In genomic region chr1:182357177-182357576, GRCh38 we compare ENCODE assay signal across 30 cellular contexts. TPM values are rescaled to one million over a fixed set of nuclear protein-coding genes. Genes with fewer than 3 reads are reported as not detected.
DNase-seq lines count a peak whose midpoint lies in the region; ATAC-seq and TF ChIP-seq lines count a peak whose summit lies in the region.
"Had no signal": no experiment of that assay in that cellular context is flagged by ENCODE, and none has a peak within 500 bp of the region (broad histone marks: within the 10 kb centered on the region; RNA-seq: fewer than 3 reads in every experiment).

No MANE protein-coding gene starts in this region.

- no peak overlapping the region for H3K18ac ChIP-seq in mesendoderm (ENCODE audit: low read length)

- H4K5ac ChIP-seq in mesendoderm (ENCODE audit: low read length): no peak overlapping the region

- TF ChIP-seq CTCF in DND-41 (IDR thresholded peaks at IDR 0.05; ENCODE audit: borderline replicate concordance, extremely low read depth, low read length, poor library complexity, severe bottlenecking) (no peak), foreskin fibroblast (IDR thresholded peaks at IDR 0.05; ENCODE audit: low read depth, low read length) (no peak)
- no peak for TF ChIP-seq CTCF in CD4-positive, alpha-beta T cell (IDR thresholded peaks at IDR 0.05)

- intact Hi-C loops in CD4-positive, alpha-beta T cell (cut with DNase I, micrococcal nuclease): no loop called here

- no peaks in the 10 kb centered on the region for H3K4me1 ChIP-seq in DND-41 (ENCODE audit: insufficient read depth, low read length)
- H3K4me1 ChIP-seq in mesendoderm (ENCODE audit: control insufficient read depth, low read depth, low read length): no peaks in the 10 kb centered on the region
- H3K4me1 ChIP-seq: esophagus squamous epithelium, left lung, prostate gland had no signal

- no peak overlapping the region for H3K56ac ChIP-seq in mesendoderm (ENCODE audit: low read length)

- no peak overlapping the region for H3K4me3 ChIP-seq in DND-41 (ENCODE audit: low read depth in 1 of 2, low read length in 2 of 2)
- no peak overlapping the region for H3K4me3 ChIP-seq in mesendoderm (ENCODE audit: low read length)
- H3K4me3 ChIP-seq in foreskin fibroblast (ENCODE audit: low read depth in 1 of 2, low read length in 2 of 2): no peak overlapping the region
- H3K4me3 ChIP-seq: esophagus squamous epithelium, left lung, prostate gland, thoracic aorta had no signal

- no peak overlapping the region for H3K27ac Mint-ChIP-seq in CD4-positive, alpha-beta T cell
- H3K27ac Mint-ChIP-seq: activated naive CD8-positive, alpha-beta T cell treated with anti-CD3 and anti-CD28 coated beads, Interleukin-2, amount 50 U/mL, for 24 hours; CD4-positive, alpha-beta memory T cell; dendritic cell treated with granulocyte-macrophage colony-stimulating factor and Interleukin-4, amounts not matched to agents 40 ng/mL and 50 ng/mL, for 4 days; stimulated activated naive CD8-positive, alpha-beta T cell treated with anti-CD3 and anti-CD28 coated beads, Interleukin-15, Interleukin-2, amounts not matched to agents 100 ng/mL and 50 ng/mL, for 24 hours had no signal

- H2AK5ac ChIP-seq in mesendoderm (ENCODE audit: low read length): no peak overlapping the region

- H3K36me3 ChIP-seq in DND-41 (ENCODE audit: insufficient read depth, low read length): no peaks in the 10 kb centered on the region
- no peaks in the 10 kb centered on the region for H3K36me3 ChIP-seq in mesendoderm (ENCODE audit: control insufficient read depth, insufficient read depth, low read length)
- H3K36me3 ChIP-seq: esophagus squamous epithelium, left lung, prostate gland, thoracic aorta had no signal

- no peaks in the 10 kb centered on the region for H3K9me3 Mint-ChIP-seq in CD4-positive, alpha-beta T cell
- H3K9me3 Mint-ChIP-seq: activated naive CD8-positive, alpha-beta T cell treated with anti-CD3 and anti-CD28 coated beads, Interleukin-2, amount 50 U/mL, for 24 hours; CD4-positive, alpha-beta memory T cell; dendritic cell treated with granulocyte-macrophage colony-stimulating factor and Interleukin-4, amounts not matched to agents 40 ng/mL and 50 ng/mL, for 4 days; stimulated activated naive CD8-positive, alpha-beta T cell treated with anti-CD3 and anti-CD28 coated beads, Interleukin-15, Interleukin-2, amounts not matched to agents 100 ng/mL and 50 ng/mL, for 24 hours had no signal

- peak; percentile 47; the same call in 1 of the 3 replicates for ATAC-seq in DND-41 (ENCODE audit: insufficient read depth, low read depth)
- ATAC-seq in CD4-positive, alpha-beta T cell (ENCODE audit: poor library complexity): no peak
- ATAC-seq: activated naive CD8-positive, alpha-beta T cell treated with anti-CD3 and anti-CD28 coated beads, Interleukin-2, amount 50 U/mL, for 24 hours; left lung had no signal

- H3K27ac ChIP-seq in DND-41 (ENCODE audit: low read length): no peak overlapping the region
- H3K27ac ChIP-seq in mesendoderm (ENCODE audit: low read depth, low read length): no peak overlapping the region
- H3K27ac ChIP-seq in CD4-positive, alpha-beta T cell (ENCODE audit: low read depth, low read length): no peak overlapping the region
- H3K27ac ChIP-seq: esophagus squamous epithelium, left lung, prostate gland, RWPE1, thoracic aorta had no signal

- DNase-seq in NCI-H1417 (lab: John Stamatoyannopoulos, UW) (peak in 2 of 3 experiments; percentile 15 to 49), NCI-H1417 treated with DMSO at 0.1 percent for 48 hours (lab: John Stamatoyannopoulos, UW) (no peak), DND-41 (peak; percentile 22), NCI-H2171 (lab: John Stamatoyannopoulos, UW) (peak; percentile 37), mesendoderm (peak; percentile 13), foreskin fibroblast (no peak)
- no peak for DNase-seq in activated effector memory CD4-positive, alpha-beta T cell treated with Interleukin-2 at 50 U/mL for 16 hours
- no peak for DNase-seq in CD4-positive, alpha-beta T cell
- DNase-seq: 8988T; activated CD4-positive, CD25-positive, alpha-beta regulatory T cell treated with anti-CD3 and anti-CD28 coated beads, Interleukin-2, amount 50 U/mL, for 72 hours; activated gamma-delta T cell; activated naive CD8-positive, alpha-beta T cell treated with anti-CD3 and anti-CD28 coated beads, Interleukin-2, amount 50 U/mL, for 24 hours; CD4-positive, alpha-beta memory T cell; esophagus squamous epithelium; hypothalamus; left lung; MV-4-11; nucleus accumbens had no signal

- no peak overlapping the region for H2BK120ac ChIP-seq in mesendoderm (ENCODE audit: low read depth, low read length)

- H3K79me2 ChIP-seq in DND-41 (ENCODE audit: insufficient read depth, low read length) (no peaks in the 10 kb centered on the region), mesendoderm (ENCODE audit: control insufficient read depth, insufficient read depth, low read length) (no peaks in the 10 kb centered on the region)

- H3K27me3 Mint-ChIP-seq in CD4-positive, alpha-beta T cell: no peaks in the 10 kb centered on the region
- H3K27me3 Mint-ChIP-seq: activated naive CD8-positive, alpha-beta T cell treated with anti-CD3 and anti-CD28 coated beads, Interleukin-2, amount 50 U/mL, for 24 hours; dendritic cell treated with granulocyte-macrophage colony-stimulating factor and Interleukin-4, amounts not matched to agents 40 ng/mL and 50 ng/mL, for 4 days; stimulated activated naive CD8-positive, alpha-beta T cell treated with anti-CD3 and anti-CD28 coated beads, Interleukin-15, Interleukin-2, amounts not matched to agents 100 ng/mL and 50 ng/mL, for 24 hours had no signal

- no peak overlapping the region for H4K8ac ChIP-seq in mesendoderm (ENCODE audit: low read depth, low read length)

- no peak overlapping the region for H2BK15ac ChIP-seq in mesendoderm (replicated peaks; ENCODE audit: low read depth)

- no peaks in the 10 kb centered on the region for H3K79me1 ChIP-seq in mesendoderm (ENCODE audit: low read length)

- H3K23ac ChIP-seq in mesendoderm (ENCODE audit: low read length): no peak overlapping the region

- no CpG with 5 or more reads among the region's 2 CpGs for WGBS in mesendoderm (ENCODE audit: extremely low coverage, insufficient coverage, low lambda C conversion rate)

- no peak overlapping the region for H2AFZ ChIP-seq in DND-41 (ENCODE audit: low read depth, low read length)

- H3K36me3 Mint-ChIP-seq in CD4-positive, alpha-beta T cell (ENCODE audit: low read depth): no peaks in the 10 kb centered on the region
- H3K36me3 Mint-ChIP-seq: CD4-positive, alpha-beta memory T cell had no signal

- POLR2A ChIA-PET in CD4-positive, alpha-beta T cell (lab: Charles Lee): no interaction called here

- H3K9me3 ChIP-seq in DND-41 (ENCODE audit: insufficient read depth, low read length, severe bottlenecking): no peaks in the 10 kb centered on the region
- no peaks in the 10 kb centered on the region for H3K9me3 ChIP-seq in CD4-positive, alpha-beta T cell (ENCODE audit: control insufficient read depth, low read length)
- H3K9me3 ChIP-seq: esophagus squamous epithelium, left lung, prostate gland, thoracic aorta had no signal

- no peaks in the 10 kb centered on the region for H3K27me3 ChIP-seq in DND-41 (ENCODE audit: insufficient read depth, low read length, poor library complexity)
- no peaks in the 10 kb centered on the region for H3K27me3 ChIP-seq in mesendoderm (ENCODE audit: insufficient read depth, low read length, poor library complexity)
- H3K27me3 ChIP-seq in CD4-positive, alpha-beta T cell (ENCODE audit: control insufficient read depth, insufficient read depth, low read length): no peaks in the 10 kb centered on the region
- H3K27me3 ChIP-seq: esophagus squamous epithelium, left lung had no signal

- CTCF ChIA-PET in CD4-positive, alpha-beta T cell (lab: Charles Lee): no interaction called here

- no peak overlapping the region for H2BK5ac ChIP-seq in mesendoderm (ENCODE audit: low read length)

- H3K4ac ChIP-seq in mesendoderm (ENCODE audit: low read depth, low read length): no peak overlapping the region

- no peak overlapping the region for H3K4me3 Mint-ChIP-seq in CD4-positive, alpha-beta T cell
- H3K4me3 Mint-ChIP-seq: activated naive CD8-positive, alpha-beta T cell treated with anti-CD3 and anti-CD28 coated beads, Interleukin-2, amount 50 U/mL, for 24 hours; dendritic cell treated with granulocyte-macrophage colony-stimulating factor and Interleukin-4, amounts not matched to agents 40 ng/mL and 50 ng/mL, for 4 days; stimulated activated naive CD8-positive, alpha-beta T cell treated with anti-CD3 and anti-CD28 coated beads, Interleukin-15, Interleukin-2, amounts not matched to agents 100 ng/mL and 50 ng/mL, for 24 hours had no signal

- H3K4me1 Mint-ChIP-seq in CD4-positive, alpha-beta T cell (ENCODE audit: low read depth): no peaks in the 10 kb centered on the region
- H3K4me1 Mint-ChIP-seq: activated naive CD8-positive, alpha-beta T cell treated with anti-CD3 and anti-CD28 coated beads, Interleukin-2, amount 50 U/mL, for 24 hours; CD4-positive, alpha-beta memory T cell had no signal

- H3K4me2 ChIP-seq in DND-41 (ENCODE audit: insufficient read depth, low read length): no peak overlapping the region
- H3K4me2 ChIP-seq in mesendoderm (ENCODE audit: low read length): no peak overlapping the region

- H4K20me1 ChIP-seq in DND-41 (ENCODE audit: insufficient read depth, low read length): no peaks in the 10 kb centered on the region

- H3K9ac ChIP-seq in DND-41 (ENCODE audit: low read depth, low read length): no peak overlapping the region
- H3K9ac ChIP-seq in mesendoderm (ENCODE audit: low read length): no peak overlapping the region

RNA-seq across cellular contexts. Expression of gene GLUL, which starts 34.4 kb away (rescaled TPM):
- polyA plus RNA-seq in mesendoderm (2013, experiment 1 of 2): 199 TPM
- polyA plus RNA-seq in mesendoderm (2013, experiment 2 of 2): 197 TPM
- 10 to 100 TPM; 60.4 to 64.0 TPM for total RNA-seq in CD4-positive, alpha-beta T cell

RNA-seq across cellular contexts. Expression of gene TEDDM1, which starts 43.3 kb away (rescaled TPM):
- not detected for polyA plus RNA-seq in mesendoderm (2013, experiment 1 of 2)
- not detected for polyA plus RNA-seq in mesendoderm (2013, experiment 2 of 2)
- not detected for total RNA-seq in CD4-positive, alpha-beta T cell
- total RNA-seq: CD4-positive, alpha-beta memory T cell; esophagus squamous epithelium; frontal cortex; G401; H4; left lung; LHCN-M2; mesenteric fat pad; myocyte; prostate gland; T-helper 1 cell treated with Interleukin-12 subunit alpha and Interleukin-12 subunit beta and Interleukin-4 antibody, amounts not matched to agents 30 ng/mL and 1 ng/mL, for 36 hours; thoracic aorta had no signal
- polyA plus RNA-seq: CD4-positive, alpha-beta memory T cell had no signal

Comparison
In these comparisons a context has a peak if more than half of its experiments do, and no peak if none do; other contexts are left out.
1. DNase-seq: peak in NCI-H1417 (2 of 3), DND-41 (single experiment), NCI-H2171 (single experiment) and mesendoderm (single experiment); none in NCI-H1417 treated with DMSO at 0.1 percent for 48 hours (single experiment), activated effector memory CD4-positive, alpha-beta T cell treated with Interleukin-2 at 50 U/mL for 16 hours (single experiment), foreskin fibroblast (0 of 2) and CD4-positive, alpha-beta T cell (0 of 10).